1 cellular context compared by ENCODE assay signal in the genomic region with DNA sequence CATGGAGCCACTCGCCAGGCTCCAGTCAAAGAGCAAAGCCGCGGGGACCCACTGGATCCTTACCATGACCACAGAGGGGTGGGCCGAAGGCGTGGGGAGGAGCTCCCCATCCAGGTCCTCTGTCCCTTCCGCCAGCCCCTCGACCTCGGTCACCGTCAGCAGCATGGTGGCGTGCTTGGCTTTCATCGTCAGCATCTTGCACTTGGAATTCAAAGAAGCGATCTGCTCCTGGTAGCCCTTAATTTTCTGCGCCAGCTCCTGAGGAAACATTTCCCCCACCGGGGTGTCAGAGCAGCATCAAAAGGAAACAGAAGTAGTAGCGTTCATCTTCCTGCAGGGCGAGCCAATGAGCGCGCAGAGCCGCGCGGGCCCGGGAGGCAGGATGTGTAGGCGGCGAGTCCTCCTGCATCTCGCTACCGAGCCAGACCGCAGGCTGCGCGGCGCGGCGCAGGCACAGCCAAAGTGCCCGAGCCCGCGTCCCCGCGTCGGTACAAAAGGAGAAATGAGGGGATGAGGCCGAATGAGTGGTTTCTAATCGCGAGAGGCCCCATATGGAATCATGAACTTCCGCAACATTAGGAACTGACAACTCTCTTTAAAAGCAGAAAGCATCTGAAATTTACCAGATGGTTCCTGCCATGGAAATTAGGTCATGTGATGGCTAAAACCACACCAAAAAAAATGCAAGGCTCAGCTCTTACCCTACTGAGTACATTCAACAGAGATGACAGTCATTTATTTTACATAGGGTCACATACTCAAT.
TF ChIP-seq lines count a peak whose summit lies in the region.

No MANE protein-coding gene starts in this region.

TF ChIP-seq in HepG2, 621 proteins besides CTCF, POLR2A, EP300 and RAD21 (continued from another document and continues in another):
- TF ChIP-seq, protein P1, sequence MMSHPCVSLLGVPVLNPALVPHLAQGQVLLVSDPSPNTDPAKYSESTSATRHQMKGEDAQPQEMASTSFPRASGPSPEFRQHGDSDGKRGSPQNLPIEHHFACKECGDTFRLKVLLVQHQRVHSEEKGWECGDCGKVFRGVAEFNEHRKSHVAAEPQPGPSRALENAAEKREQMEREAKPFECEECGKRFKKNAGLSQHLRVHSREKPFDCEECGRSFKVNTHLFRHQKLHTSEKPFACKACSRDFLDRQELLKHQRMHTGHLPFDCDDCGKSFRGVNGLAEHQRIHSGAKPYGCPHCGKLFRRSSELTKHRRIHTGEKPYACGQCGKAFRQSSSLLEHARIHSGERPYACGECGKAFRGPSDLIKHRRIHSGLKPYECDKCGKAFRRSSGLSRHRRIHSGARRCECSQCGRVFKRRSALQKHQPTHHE (CRISPR knock-in tag; IDR thresholded peaks at IDR 0.05; ENCODE audit: borderline replicate concordance) = peak; percentile 39; the same call in 1 of the 2 replicates
- TF ChIP-seq ZNF543 (CRISPR knock-in tag; IDR thresholded peaks at IDR 0.05) (peak; percentile 87; the same call in 1 of the 2 replicates), SATB2 (CRISPR knock-in tag; IDR thresholded peaks at IDR 0.05) (no peak), ZNF264 (CRISPR knock-in tag; IDR thresholded peaks at IDR 0.05) (0 out of 2 replicates have a peak, but pooled peaks have one; percentile 31), ATM (IDR thresholded peaks at IDR 0.05; ENCODE audit: borderline replicate concordance) (no peak), THAP11 (CRISPR knock-in tag; IDR thresholded peaks at IDR 0.05) (no peak; the same call in none of the 2 replicates), YY1 (IDR thresholded peaks at IDR 0.05; ENCODE audit: insufficient read depth, insufficient replicate concordance, low read depth, low read length) (no peak), FOXO1 (CRISPR knock-in tag; IDR thresholded peaks at IDR 0.05) (peak; percentile 57; the same call in 1 of the 2 replicates), NPAS2 (CRISPR knock-in tag; IDR thresholded peaks at IDR 0.05; ENCODE audit: borderline replicate concordance) (no peak), HOXA3 (CRISPR knock-in tag; IDR thresholded peaks at IDR 0.05) (peak; percentile 85), ZNF777 (CRISPR knock-in tag; IDR thresholded peaks at IDR 0.05) (no peak; the same call in 1 of the 2 replicates), ZKSCAN8 (CRISPR knock-in tag; IDR thresholded peaks at IDR 0.05; ENCODE audit: borderline replicate concordance) (0 out of 2 replicates have a peak, but pooled peaks have one; percentile 19)
- TF ChIP-seq, protein P2, sequence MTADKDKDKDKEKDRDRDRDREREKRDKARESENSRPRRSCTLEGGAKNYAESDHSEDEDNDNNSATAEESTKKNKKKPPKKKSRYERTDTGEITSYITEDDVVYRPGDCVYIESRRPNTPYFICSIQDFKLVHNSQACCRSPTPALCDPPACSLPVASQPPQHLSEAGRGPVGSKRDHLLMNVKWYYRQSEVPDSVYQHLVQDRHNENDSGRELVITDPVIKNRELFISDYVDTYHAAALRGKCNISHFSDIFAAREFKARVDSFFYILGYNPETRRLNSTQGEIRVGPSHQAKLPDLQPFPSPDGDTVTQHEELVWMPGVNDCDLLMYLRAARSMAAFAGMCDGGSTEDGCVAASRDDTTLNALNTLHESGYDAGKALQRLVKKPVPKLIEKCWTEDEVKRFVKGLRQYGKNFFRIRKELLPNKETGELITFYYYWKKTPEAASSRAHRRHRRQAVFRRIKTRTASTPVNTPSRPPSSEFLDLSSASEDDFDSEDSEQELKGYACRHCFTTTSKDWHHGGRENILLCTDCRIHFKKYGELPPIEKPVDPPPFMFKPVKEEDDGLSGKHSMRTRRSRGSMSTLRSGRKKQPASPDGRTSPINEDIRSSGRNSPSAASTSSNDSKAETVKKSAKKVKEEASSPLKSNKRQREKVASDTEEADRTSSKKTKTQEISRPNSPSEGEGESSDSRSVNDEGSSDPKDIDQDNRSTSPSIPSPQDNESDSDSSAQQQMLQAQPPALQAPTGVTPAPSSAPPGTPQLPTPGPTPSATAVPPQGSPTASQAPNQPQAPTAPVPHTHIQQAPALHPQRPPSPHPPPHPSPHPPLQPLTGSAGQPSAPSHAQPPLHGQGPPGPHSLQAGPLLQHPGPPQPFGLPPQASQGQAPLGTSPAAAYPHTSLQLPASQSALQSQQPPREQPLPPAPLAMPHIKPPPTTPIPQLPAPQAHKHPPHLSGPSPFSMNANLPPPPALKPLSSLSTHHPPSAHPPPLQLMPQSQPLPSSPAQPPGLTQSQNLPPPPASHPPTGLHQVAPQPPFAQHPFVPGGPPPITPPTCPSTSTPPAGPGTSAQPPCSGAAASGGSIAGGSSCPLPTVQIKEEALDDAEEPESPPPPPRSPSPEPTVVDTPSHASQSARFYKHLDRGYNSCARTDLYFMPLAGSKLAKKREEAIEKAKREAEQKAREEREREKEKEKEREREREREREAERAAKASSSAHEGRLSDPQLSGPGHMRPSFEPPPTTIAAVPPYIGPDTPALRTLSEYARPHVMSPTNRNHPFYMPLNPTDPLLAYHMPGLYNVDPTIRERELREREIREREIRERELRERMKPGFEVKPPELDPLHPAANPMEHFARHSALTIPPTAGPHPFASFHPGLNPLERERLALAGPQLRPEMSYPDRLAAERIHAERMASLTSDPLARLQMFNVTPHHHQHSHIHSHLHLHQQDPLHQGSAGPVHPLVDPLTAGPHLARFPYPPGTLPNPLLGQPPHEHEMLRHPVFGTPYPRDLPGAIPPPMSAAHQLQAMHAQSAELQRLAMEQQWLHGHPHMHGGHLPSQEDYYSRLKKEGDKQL (CRISPR knock-in tag; IDR thresholded peaks at IDR 0.05; ENCODE audit: low read depth) = no peak
- TF ChIP-seq, protein P3, sequence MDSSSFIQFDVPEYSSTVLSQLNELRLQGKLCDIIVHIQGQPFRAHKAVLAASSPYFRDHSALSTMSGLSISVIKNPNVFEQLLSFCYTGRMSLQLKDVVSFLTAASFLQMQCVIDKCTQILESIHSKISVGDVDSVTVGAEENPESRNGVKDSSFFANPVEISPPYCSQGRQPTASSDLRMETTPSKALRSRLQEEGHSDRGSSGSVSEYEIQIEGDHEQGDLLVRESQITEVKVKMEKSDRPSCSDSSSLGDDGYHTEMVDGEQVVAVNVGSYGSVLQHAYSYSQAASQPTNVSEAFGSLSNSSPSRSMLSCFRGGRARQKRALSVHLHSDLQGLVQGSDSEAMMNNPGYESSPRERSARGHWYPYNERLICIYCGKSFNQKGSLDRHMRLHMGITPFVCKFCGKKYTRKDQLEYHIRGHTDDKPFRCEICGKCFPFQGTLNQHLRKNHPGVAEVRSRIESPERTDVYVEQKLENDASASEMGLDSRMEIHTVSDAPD (CRISPR knock-in tag; IDR thresholded peaks at IDR 0.05) = peak; percentile 85
- TF ChIP-seq, protein P4, sequence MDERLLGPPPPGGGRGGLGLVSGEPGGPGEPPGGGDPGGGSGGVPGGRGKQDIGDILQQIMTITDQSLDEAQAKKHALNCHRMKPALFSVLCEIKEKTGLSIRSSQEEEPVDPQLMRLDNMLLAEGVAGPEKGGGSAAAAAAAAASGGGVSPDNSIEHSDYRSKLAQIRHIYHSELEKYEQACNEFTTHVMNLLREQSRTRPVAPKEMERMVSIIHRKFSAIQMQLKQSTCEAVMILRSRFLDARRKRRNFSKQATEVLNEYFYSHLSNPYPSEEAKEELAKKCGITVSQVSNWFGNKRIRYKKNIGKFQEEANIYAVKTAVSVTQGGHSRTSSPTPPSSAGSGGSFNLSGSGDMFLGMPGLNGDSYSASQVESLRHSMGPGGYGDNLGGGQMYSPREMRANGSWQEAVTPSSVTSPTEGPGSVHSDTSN (CRISPR knock-in tag; IDR thresholded peaks at IDR 0.05) = no peak
- TF ChIP-seq, protein P5, sequence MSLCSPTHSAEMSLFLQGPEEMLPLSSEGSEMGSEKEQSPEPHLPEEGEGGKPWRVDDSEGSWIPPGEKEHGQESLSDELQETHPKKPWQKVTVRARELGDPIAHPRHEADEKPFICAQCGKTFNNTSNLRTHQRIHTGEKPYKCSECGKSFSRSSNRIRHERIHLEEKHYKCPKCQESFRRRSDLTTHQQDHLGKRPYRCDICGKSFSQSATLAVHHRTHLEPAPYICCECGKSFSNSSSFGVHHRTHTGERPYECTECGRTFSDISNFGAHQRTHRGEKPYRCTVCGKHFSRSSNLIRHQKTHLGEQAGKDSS (CRISPR knock-in tag; IDR thresholded peaks at IDR 0.05; ENCODE audit: borderline replicate concordance, low read depth) = no peak; the same call in none of the 2 replicates
- TF ChIP-seq, protein P6, sequence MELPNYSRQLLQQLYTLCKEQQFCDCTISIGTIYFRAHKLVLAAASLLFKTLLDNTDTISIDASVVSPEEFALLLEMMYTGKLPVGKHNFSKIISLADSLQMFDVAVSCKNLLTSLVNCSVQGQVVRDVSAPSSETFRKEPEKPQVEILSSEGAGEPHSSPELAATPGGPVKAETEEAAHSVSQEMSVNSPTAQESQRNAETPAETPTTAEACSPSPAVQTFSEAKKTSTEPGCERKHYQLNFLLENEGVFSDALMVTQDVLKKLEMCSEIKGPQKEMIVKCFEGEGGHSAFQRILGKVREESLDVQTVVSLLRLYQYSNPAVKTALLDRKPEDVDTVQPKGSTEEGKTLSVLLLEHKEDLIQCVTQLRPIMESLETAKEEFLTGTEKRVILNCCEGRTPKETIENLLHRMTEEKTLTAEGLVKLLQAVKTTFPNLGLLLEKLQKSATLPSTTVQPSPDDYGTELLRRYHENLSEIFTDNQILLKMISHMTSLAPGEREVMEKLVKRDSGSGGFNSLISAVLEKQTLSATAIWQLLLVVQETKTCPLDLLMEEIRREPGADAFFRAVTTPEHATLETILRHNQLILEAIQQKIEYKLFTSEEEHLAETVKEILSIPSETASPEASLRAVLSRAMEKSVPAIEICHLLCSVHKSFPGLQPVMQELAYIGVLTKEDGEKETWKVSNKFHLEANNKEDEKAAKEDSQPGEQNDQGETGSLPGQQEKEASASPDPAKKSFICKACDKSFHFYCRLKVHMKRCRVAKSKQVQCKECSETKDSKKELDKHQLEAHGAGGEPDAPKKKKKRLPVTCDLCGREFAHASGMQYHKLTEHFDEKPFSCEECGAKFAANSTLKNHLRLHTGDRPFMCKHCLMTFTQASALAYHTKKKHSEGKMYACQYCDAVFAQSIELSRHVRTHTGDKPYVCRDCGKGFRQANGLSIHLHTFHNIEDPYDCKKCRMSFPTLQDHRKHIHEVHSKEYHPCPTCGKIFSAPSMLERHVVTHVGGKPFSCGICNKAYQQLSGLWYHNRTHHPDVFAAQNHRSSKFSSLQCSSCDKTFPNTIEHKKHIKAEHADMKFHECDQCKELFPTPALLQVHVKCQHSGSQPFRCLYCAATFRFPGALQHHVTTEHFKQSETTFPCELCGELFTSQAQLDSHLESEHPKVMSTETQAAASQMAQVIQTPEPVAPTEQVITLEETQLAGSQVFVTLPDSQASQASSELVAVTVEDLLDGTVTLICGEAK (IDR thresholded peaks at IDR 0.05) = no peak
- TF ChIP-seq, protein P6 (CRISPR knock-in tag; IDR thresholded peaks at IDR 0.05) = peak; percentile 51; the same call in 1 of the 2 replicates
- TF ChIP-seq, protein P7, sequence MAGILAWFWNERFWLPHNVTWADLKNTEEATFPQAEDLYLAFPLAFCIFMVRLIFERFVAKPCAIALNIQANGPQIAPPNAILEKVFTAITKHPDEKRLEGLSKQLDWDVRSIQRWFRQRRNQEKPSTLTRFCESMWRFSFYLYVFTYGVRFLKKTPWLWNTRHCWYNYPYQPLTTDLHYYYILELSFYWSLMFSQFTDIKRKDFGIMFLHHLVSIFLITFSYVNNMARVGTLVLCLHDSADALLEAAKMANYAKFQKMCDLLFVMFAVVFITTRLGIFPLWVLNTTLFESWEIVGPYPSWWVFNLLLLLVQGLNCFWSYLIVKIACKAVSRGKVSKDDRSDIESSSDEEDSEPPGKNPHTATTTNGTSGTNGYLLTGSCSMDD (CRISPR knock-in tag; IDR thresholded peaks at IDR 0.05) = no peak
- TF ChIP-seq, protein P8, sequence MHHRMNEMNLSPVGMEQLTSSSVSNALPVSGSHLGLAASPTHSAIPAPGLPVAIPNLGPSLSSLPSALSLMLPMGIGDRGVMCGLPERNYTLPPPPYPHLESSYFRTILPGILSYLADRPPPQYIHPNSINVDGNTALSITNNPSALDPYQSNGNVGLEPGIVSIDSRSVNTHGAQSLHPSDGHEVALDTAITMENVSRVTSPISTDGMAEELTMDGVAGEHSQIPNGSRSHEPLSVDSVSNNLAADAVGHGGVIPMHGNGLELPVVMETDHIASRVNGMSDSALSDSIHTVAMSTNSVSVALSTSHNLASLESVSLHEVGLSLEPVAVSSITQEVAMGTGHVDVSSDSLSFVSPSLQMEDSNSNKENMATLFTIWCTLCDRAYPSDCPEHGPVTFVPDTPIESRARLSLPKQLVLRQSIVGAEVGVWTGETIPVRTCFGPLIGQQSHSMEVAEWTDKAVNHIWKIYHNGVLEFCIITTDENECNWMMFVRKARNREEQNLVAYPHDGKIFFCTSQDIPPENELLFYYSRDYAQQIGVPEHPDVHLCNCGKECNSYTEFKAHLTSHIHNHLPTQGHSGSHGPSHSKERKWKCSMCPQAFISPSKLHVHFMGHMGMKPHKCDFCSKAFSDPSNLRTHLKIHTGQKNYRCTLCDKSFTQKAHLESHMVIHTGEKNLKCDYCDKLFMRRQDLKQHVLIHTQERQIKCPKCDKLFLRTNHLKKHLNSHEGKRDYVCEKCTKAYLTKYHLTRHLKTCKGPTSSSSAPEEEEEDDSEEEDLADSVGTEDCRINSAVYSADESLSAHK (CRISPR knock-in tag; IDR thresholded peaks at IDR 0.05; ENCODE audit: borderline replicate concordance) = no peak
